In genomic region chr5:61299254-61299653, GRCh38 we compare ENCODE assay signal across 2 cellular contexts.
TF ChIP-seq lines count a peak whose summit lies in the region.

No MANE protein-coding gene starts in this region.

TF ChIP-seq in A549, 52 proteins besides CTCF, POLR2A, EP300 and RAD21:
- TF ChIP-seq ESRRA (IDR thresholded peaks at IDR 0.05; ENCODE audit: borderline replicate concordance, low read length) (no peak), MAFK (IDR thresholded peaks at IDR 0.05; ENCODE audit: partially characterized antibody) (no peak), CBX2 (IDR thresholded peaks at IDR 0.05; ENCODE audit: borderline replicate concordance, low read depth) (no peak), FOSL2 (IDR thresholded peaks at IDR 0.05) (no peak), FOSL2 (CRISPR knock-in tag; IDR thresholded peaks at IDR 0.05) (no peak)
- TF ChIP-seq, protein P1, sequence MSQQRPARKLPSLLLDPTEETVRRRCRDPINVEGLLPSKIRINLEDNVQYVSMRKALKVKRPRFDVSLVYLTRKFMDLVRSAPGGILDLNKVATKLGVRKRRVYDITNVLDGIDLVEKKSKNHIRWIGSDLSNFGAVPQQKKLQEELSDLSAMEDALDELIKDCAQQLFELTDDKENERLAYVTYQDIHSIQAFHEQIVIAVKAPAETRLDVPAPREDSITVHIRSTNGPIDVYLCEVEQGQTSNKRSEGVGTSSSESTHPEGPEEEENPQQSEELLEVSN (IDR thresholded peaks at IDR 0.05; ENCODE audit: borderline replicate concordance, low read depth), result no peak

TF ChIP-seq in IMR-90, 13 proteins besides CTCF, POLR2A, EP300 and RAD21:
- no peak for TF ChIP-seq USF2 (IDR thresholded peaks at IDR 0.05; ENCODE audit: low read depth, low read length)
- TF ChIP-seq MAFK (IDR thresholded peaks at IDR 0.05; ENCODE audit: low read depth, low read length), result no peak
- no peak for TF ChIP-seq RCOR1 (IDR thresholded peaks at IDR 0.05; ENCODE audit: insufficient replicate concordance, low read length)
- no peak for TF ChIP-seq CHD1 (IDR thresholded peaks at IDR 0.05; ENCODE audit: low read depth, low read length)
- no peak for TF ChIP-seq RFX5 (IDR thresholded peaks at IDR 0.05; ENCODE audit: low read depth, low read length)
- no peak for TF ChIP-seq BHLHE40 (IDR thresholded peaks at IDR 0.05; ENCODE audit: low read depth, low read length)
- no peak for TF ChIP-seq NFE2L2 (IDR thresholded peaks at IDR 0.05; ENCODE audit: low read depth, low read length)
- no peak for TF ChIP-seq FOS (IDR thresholded peaks at IDR 0.05; ENCODE audit: low read depth, low read length)
